In the genomic region with DNA sequence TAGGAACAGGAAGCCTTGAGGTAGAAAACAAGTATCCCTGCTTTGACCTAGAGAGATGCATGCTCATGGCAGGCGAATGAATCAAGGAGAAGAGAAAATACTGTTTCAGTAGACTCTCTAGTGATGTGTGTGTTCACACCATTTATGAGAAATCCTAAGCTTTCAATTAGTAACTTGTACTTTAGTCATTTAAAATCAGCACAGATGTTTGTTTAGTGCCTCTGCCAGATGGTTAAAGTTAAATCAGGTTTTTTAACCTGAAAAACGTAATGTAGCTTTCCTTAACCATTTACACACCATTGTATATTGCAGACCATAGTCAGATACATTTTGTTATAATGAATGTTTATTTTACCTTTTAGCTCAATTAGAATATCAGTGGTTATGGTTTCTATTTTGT, we compare ENCODE assay signal across 24 cellular contexts. TPM values are rescaled to one million over a fixed set of nuclear protein-coding genes. Genes with fewer than 3 reads are reported as not detected.
A peak's percentile ranks its signal among the peaks of the same experiment; 100 is the strongest.
DNase-seq lines count a peak whose midpoint lies in the region; ATAC-seq, FAIRE-seq and TF ChIP-seq lines count a peak whose summit lies in the region.
"Had no signal": no experiment of that assay in that cellular context is flagged by ENCODE, and none has a peak within 500 bp of the region (broad histone marks: within the 10 kb centered on the region; RNA-seq: fewer than 3 reads in every experiment).

No MANE protein-coding gene starts in this region.

- H3K4me1 ChIP-seq in Panc1 (ENCODE audit: control insufficient read depth, insufficient read depth, low read length) (peaks cover 54% of the 10 kb centered on the region), endothelial cell of umbilical vein (ENCODE audit: control insufficient read depth, extremely low read depth, insufficient read depth, low read length) (peaks cover 61% of the 10 kb centered on the region), osteoblast (ENCODE audit: insufficient read depth, low read length) (peaks cover 62% of the 10 kb centered on the region)
- peaks cover 9% of the 10 kb centered on the region for H3K4me1 ChIP-seq in CD8-positive, alpha-beta memory T cell (ENCODE audit: insufficient read depth, low read length)

- TF ChIP-seq CTCF in Panc1 (IDR thresholded peaks at IDR 0.05) (no peak), endothelial cell of umbilical vein (IDR thresholded peaks at IDR 0.05; ENCODE audit: extremely low read depth in 1 of 2, insufficient read depth in 1 of 2, low read depth in 1 of 2, low read length in 2 of 2) (no peak), osteoblast (IDR thresholded peaks at IDR 0.05; ENCODE audit: extremely low read depth, low read depth, low read length) (no peak), lower leg skin (IDR thresholded peaks at IDR 0.05) (no peak)

- DNase-seq in Caki2 (ENCODE audit: low read depth) (peak; percentile 59), Panc1 (ENCODE audit: low read depth, low spot score) (no peak), endothelial cell of umbilical vein (ENCODE audit: low read depth, low spot score) (no peak), osteoblast (ENCODE audit: insufficient read length, low spot score, missing footprints) (no peak), caudate nucleus (lab: John Stamatoyannopoulos, UW) (no peak), lower leg skin (ENCODE audit: low spot score in 2 of 2) (no peak)
- DNase-seq in CD8-positive, alpha-beta memory T cell: no peak
- DNase-seq: activated CD4-positive, alpha-beta memory T cell treated with anti-CD3 and anti-CD28 coated beads for 36 hours; activated CD4-positive, CD25-positive, alpha-beta regulatory T cell; activated gamma-delta T cell treated with Interleukin-2 at 50 U/mL for 16 hours; activated T-cell treated with anti-CD3 and anti-CD28 coated beads for 4 hours; cerebellar nuclear complex; DMS153; effector CD8-positive, alpha-beta T cell; glutamatergic neuron; NCI-H1048; NCI-H524; right cardiac atrium; T1000 had no signal

- CTCF ChIA-PET in Panc1 (lab: Charles Lee): no interaction called here
- CTCF ChIA-PET in endothelial cell of umbilical vein (lab: Charles Lee): interaction anchor here (0.9 to 6.7 kb wide), 11 partner anchors 8 to 125 kb away, joined by 3 to 38 read pairs (median 6); no protein-coding TSS in a partner anchor
- CTCF ChIA-PET in CD8-positive, alpha-beta memory T cell (lab: Charles Lee): interaction anchor here (2.1 kb wide), 1 partner anchor 14 kb away, joined by 8 read pairs; no protein-coding TSS in a partner anchor

- peaks cover 89% of the 10 kb centered on the region for H3K79me2 ChIP-seq in endothelial cell of umbilical vein (ENCODE audit: control insufficient read depth, insufficient read depth, low read length)
- peaks cover 72% of the 10 kb centered on the region for H3K79me2 ChIP-seq in osteoblast (ENCODE audit: insufficient read depth, low read length)

- H3K4me1 Mint-ChIP-seq in CD8-positive, alpha-beta memory T cell: peaks cover 20 to 39% (median 38%) of the 10 kb centered on the region in 3 donors

- H3K4me3 ChIP-seq in Panc1 (ENCODE audit: low read depth in 2 of 2, low read length in 2 of 2) (no peak overlapping the region), endothelial cell of umbilical vein (replicated peaks in 1 of 3; ENCODE audit: insufficient read depth in 1 of 3, low read depth in 1 of 3, low read length in 3 of 3) (no peak overlapping the region), osteoblast (ENCODE audit: insufficient read depth, low read length) (no peak overlapping the region), lower leg skin (ENCODE audit: low read depth, poor library complexity, severe bottlenecking) (no peak overlapping the region)
- H3K4me3 ChIP-seq in CD8-positive, alpha-beta memory T cell (ENCODE audit: low read length): no peak overlapping the region

- TF ChIP-seq POLR2A in endothelial cell of umbilical vein (IDR thresholded peaks at IDR 0.05; ENCODE audit: low read depth, low read length): no peak
- TF ChIP-seq POLR2A in lower leg skin (IDR thresholded peaks at IDR 0.05): no peak

- intact Hi-C loops in Panc1 (cut with micrococcal nuclease; ENCODE audit: unreplicated experiment) (loop anchor here (5.0 to 10.0 kb wide), 4 partner anchors 46 to 124 kb away; no protein-coding TSS in a partner anchor), endothelial cell of umbilical vein (cut with micrococcal nuclease) (no loop called here), lower leg skin (cut with DNase I; ENCODE audit: low total_unique reads) (loop anchor here (10.0 kb wide), 1 partner anchor 54 kb away; no protein-coding TSS in a partner anchor)

- ATAC-seq in Panc1 (no peak), HG03457 (IDR thresholded peaks at IDR 0.05; ENCODE audit: unreplicated experiment) (no peak)
- ATAC-seq: right cardiac atrium had no signal

- H3K36me3 Mint-ChIP-seq in CD8-positive, alpha-beta memory T cell: peaks cover 0 to 2% (median 0%) of the 10 kb centered on the region in 3 donors
- H3K36me3 Mint-ChIP-seq: activated CD4-positive, alpha-beta memory T cell treated with anti-CD3 and anti-CD28 coated beads for 36 hours had no signal

- H4K20me1 ChIP-seq in endothelial cell of umbilical vein (replicated peaks; ENCODE audit: control insufficient read depth, extremely low read depth, insufficient read depth, low read length) (no peaks in the 10 kb centered on the region), osteoblast (ENCODE audit: insufficient read depth, low read length) (no peaks in the 10 kb centered on the region)

- no peak overlapping the region for H3K4me3 Mint-ChIP-seq in CD8-positive, alpha-beta memory T cell
- H3K4me3 Mint-ChIP-seq: activated CD4-positive, alpha-beta memory T cell treated with anti-CD3 and anti-CD28 coated beads for 36 hours; CD14-positive monocyte had no signal

- H3K27me3 ChIP-seq in Panc1 (ENCODE audit: control insufficient read depth, insufficient read depth, low read length) (no peaks in the 10 kb centered on the region), endothelial cell of umbilical vein (ENCODE audit: control insufficient read depth in 2 of 2, insufficient read depth in 2 of 2, low read length in 2 of 2) (no peaks in the 10 kb centered on the region), osteoblast (ENCODE audit: insufficient read depth, low read length) (no peaks in the 10 kb centered on the region)
- H3K27me3 ChIP-seq in CD8-positive, alpha-beta memory T cell (ENCODE audit: insufficient read depth, low read length, poor library complexity, severe bottlenecking): no peaks in the 10 kb centered on the region

- no peaks in the 10 kb centered on the region for H3K36me3 ChIP-seq in Panc1 (ENCODE audit: control insufficient read depth, insufficient read depth, low read length)
- H3K36me3 ChIP-seq in endothelial cell of umbilical vein (ENCODE audit: control insufficient read depth in 2 of 2, extremely low read depth in 1 of 2, insufficient read depth in 2 of 2, low read length in 2 of 2): no peaks in the 10 kb centered on the region
- no peaks in the 10 kb centered on the region for H3K36me3 ChIP-seq in osteoblast (ENCODE audit: insufficient read depth, low read length)
- no peaks in the 10 kb centered on the region for H3K36me3 ChIP-seq in CD8-positive, alpha-beta memory T cell (ENCODE audit: insufficient read depth, low read length)
- H3K36me3 ChIP-seq: neutrophil had no signal

- H2AFZ ChIP-seq in endothelial cell of umbilical vein (ENCODE audit: low read depth, low read length) (no peak overlapping the region), osteoblast (ENCODE audit: low read length) (no peak overlapping the region)

- peak overlapping the region; percentile 77 for H3K4me2 ChIP-seq in endothelial cell of umbilical vein (ENCODE audit: insufficient read depth, low read length)
- no peak overlapping the region for H3K4me2 ChIP-seq in osteoblast (ENCODE audit: insufficient read depth, low read length)
- H3K4me2 ChIP-seq: KMS-11 had no signal

- H3K9me3 ChIP-seq in Panc1 (ENCODE audit: control insufficient read depth, insufficient read depth, low read depth, low read length) (no peaks in the 10 kb centered on the region), endothelial cell of umbilical vein (replicated peaks; ENCODE audit: control insufficient read depth, insufficient read depth, low read length) (no peaks in the 10 kb centered on the region), osteoblast (ENCODE audit: low read depth, low read length) (no peaks in the 10 kb centered on the region)
- H3K9me3 ChIP-seq in CD8-positive, alpha-beta memory T cell (ENCODE audit: low read length): no peaks in the 10 kb centered on the region
- H3K9me3 ChIP-seq: neutrophil had no signal

- BruUV-seq in Panc1 (replicated peaks; lab: Mats Ljungman, UMichigan) (no TSS peak), endothelial cell of umbilical vein (replicated peaks; lab: Mats Ljungman, UMichigan) (no TSS peak)

- no peak overlapping the region for H3K9ac ChIP-seq in endothelial cell of umbilical vein (replicated peaks; ENCODE audit: extremely low read depth, insufficient read depth, low read length)
- H3K9ac ChIP-seq: KMS-11 had no signal

- no peaks in the 10 kb centered on the region for H3K9me3 Mint-ChIP-seq in CD8-positive, alpha-beta memory T cell
- H3K9me3 Mint-ChIP-seq: activated CD4-positive, alpha-beta memory T cell treated with anti-CD3 and anti-CD28 coated beads for 36 hours had no signal

- H3K9me1 ChIP-seq in endothelial cell of umbilical vein (replicated peaks; ENCODE audit: control insufficient read depth, extremely low read depth, insufficient read depth, low read length): no peaks in the 10 kb centered on the region

- H3K27me3 Mint-ChIP-seq in CD8-positive, alpha-beta memory T cell: peaks cover 9 to 23% of the 10 kb centered on the region in 2 donors

- in situ Hi-C loops in Caki2 (cut with HindIII; ENCODE audit: low pct_unique_long_range_greater_than_20kb, low sequenced_read_pairs): no loop called here
- in situ Hi-C loops in Panc1 (cut with HindIII; ENCODE audit: low pct_unique_long_range_greater_than_20kb, low sequenced_read_pairs): no loop called here

- POLR2A ChIA-PET in Panc1 (lab: Charles Lee): no interaction called here
- POLR2A ChIA-PET in endothelial cell of umbilical vein (lab: Charles Lee): interaction anchor here (0.5 to 1.0 kb wide), 4 partner anchors 14 to 68 kb away, joined by 3 to 4 read pairs (median 4); no protein-coding TSS in a partner anchor
- POLR2A ChIA-PET in CD8-positive, alpha-beta memory T cell (lab: Charles Lee): no interaction called here

- dilution Hi-C loops in endothelial cell of umbilical vein (cut with MboI; ENCODE audit: extremely low pct_ligation_motif_present, low sequenced_read_pairs): no loop called here

- no peak for FAIRE-seq in endothelial cell of umbilical vein (lab: Jason Lieb, UNC)
- FAIRE-seq: G401.6 had no signal

- H3K27ac ChIP-seq in Panc1 (ENCODE audit: low read length) (peak overlapping the region; percentile 66), endothelial cell of umbilical vein (ENCODE audit: insufficient read depth, low read depth, low read length) (peak overlapping the region; percentile 50), osteoblast (ENCODE audit: low read depth, low read length) (peak overlapping the region; percentile 21), caudate nucleus (ENCODE audit: low read depth, low read length) (no peak overlapping the region)
- H3K27ac ChIP-seq in CD8-positive, alpha-beta memory T cell (ENCODE audit: low read depth, low read length): no peak overlapping the region
- H3K27ac ChIP-seq: KMS-11, neutrophil had no signal

- WGBS in lower leg skin, 2 donors: 42 to 47% methylated on average over 2 of the region's 2 CpGs

- H3K27ac Mint-ChIP-seq in CD8-positive, alpha-beta memory T cell: no peak overlapping the region
- H3K27ac Mint-ChIP-seq: activated CD4-positive, alpha-beta memory T cell treated with anti-CD3 and anti-CD28 coated beads for 36 hours; CD14-positive monocyte had no signal

RNA-seq across cellular contexts. Expression of gene TJP2, which starts 5.0 kb away (rescaled TPM):
- total RNA-seq in Caki2 (2014; rRNA removed; shearing (Covaris generic); ENCODE audit: low replicate concordance): 33.2 and 33.9 TPM in 2 replicates
- total RNA-seq in Panc1 (2021; ENCODE audit: unreplicated experiment): 40.2 TPM
- polyA plus RNA-seq in Panc1 (2012; ENCODE audit: insufficient read length): 19.7 TPM
- total RNA-seq in endothelial cell of umbilical vein: 167 and 168 TPM in 2 replicates
- polyA plus RNA-seq in endothelial cell of umbilical vein: 75.2 and 83.0 TPM in 2 replicates
- polyA plus RNA-seq in endothelial cell of umbilical vein (2011; cell fraction: cytosol; rRNA removed): 66.2 and 67.4 TPM in 2 replicates
- polyA plus RNA-seq in endothelial cell of umbilical vein (2011; cell fraction: nucleus; rRNA removed): 166 and 182 TPM in 2 replicates
- 103 and 130 TPM in 2 replicates for polyA plus RNA-seq in endothelial cell of umbilical vein (2012)
- polyA minus RNA-seq in endothelial cell of umbilical vein: 125 and 131 TPM in 2 replicates
- polyA minus RNA-seq in endothelial cell of umbilical vein (2011; cell fraction: cytosol; rRNA and poly(A)+ RNA removed): 22.0 TPM
- 133 and 134 TPM in 2 replicates for polyA minus RNA-seq in endothelial cell of umbilical vein (2011; cell fraction: nucleus; rRNA and poly(A)+ RNA removed)
- total RNA-seq in osteoblast: 28.6 and 30.4 TPM in 2 replicates
- total RNA-seq in CD8-positive, alpha-beta memory T cell: 10 to 100 TPM; 19.7 to 20.8 TPM
- 2.1 TPM for polyA plus RNA-seq in CD8-positive, alpha-beta memory T cell
- total RNA-seq in lower leg skin: 100 to 1,000 TPM; 137 to 191 (median 167) TPM

Comparison
In these comparisons a context has a peak if more than half of its experiments do, and no peak if none do; other contexts are left out.
1. H3K27ac ChIP-seq: peak in Panc1 (single experiment), endothelial cell of umbilical vein (single experiment) and osteoblast (single experiment); none in CD8-positive, alpha-beta memory T cell (single experiment) and caudate nucleus (single experiment).